22 cellular contexts compared by ENCODE assay signal in the genomic region with DNA sequence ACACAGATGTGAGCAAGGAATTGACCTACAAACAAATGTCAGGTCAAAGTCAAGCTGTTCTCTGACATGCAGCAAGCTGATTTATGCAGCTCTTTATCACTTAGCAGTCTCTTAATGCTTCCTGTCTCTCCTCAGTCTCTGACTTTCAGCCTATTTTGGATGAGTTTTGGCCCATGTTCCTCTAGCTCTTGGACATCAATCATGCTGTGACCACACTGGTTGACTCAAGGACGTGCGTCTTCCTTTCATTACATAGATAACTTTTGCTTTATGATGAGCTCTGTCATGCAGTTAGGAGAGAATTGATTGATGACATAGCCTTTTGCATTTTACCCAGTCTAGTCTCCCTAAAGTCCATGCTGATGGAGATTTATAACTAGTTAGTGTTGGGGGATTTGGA. TPM values are rescaled to one million over a fixed set of nuclear protein-coding genes. Genes with fewer than 3 reads are reported as not detected.
DNase-seq lines count a peak whose midpoint lies in the region; ATAC-seq, FAIRE-seq and TF ChIP-seq lines count a peak whose summit lies in the region.
"Had no signal": no experiment of that assay in that cellular context is flagged by ENCODE, and none has a peak within 500 bp of the region (broad histone marks: within the 10 kb centered on the region; RNA-seq: fewer than 3 reads in every experiment).

No MANE protein-coding gene starts in this region.

- TF ChIP-seq POLR2A in H54 (IDR thresholded peaks at IDR 0.05; ENCODE audit: low read depth, low read length) (no peak), ovary (IDR thresholded peaks at IDR 0.05) (no peak)

- no peaks in the 10 kb centered on the region for H3K27me3 ChIP-seq in DOHH2 (ENCODE audit: control insufficient read depth, low read length)
- no peaks in the 10 kb centered on the region for H3K27me3 ChIP-seq in ovary
- H3K27me3 ChIP-seq: body of pancreas, hepatocyte, pancreas, tibial nerve had no signal

- peaks cover 11% of the 10 kb centered on the region for H3K79me2 ChIP-seq in DOHH2 (ENCODE audit: control insufficient read depth, low read length)
- H3K79me2 ChIP-seq: hepatocyte had no signal

- TF ChIP-seq CTCF in DOHH2 (IDR thresholded peaks at IDR 0.05; ENCODE audit: low read depth, low read length, poor library complexity, severe bottlenecking), result no peak
- no peak for TF ChIP-seq CTCF in fibroblast of villous mesenchyme (IDR thresholded peaks at IDR 0.05; ENCODE audit: insufficient read depth, low read depth, low read length)
- TF ChIP-seq CTCF in osteocyte (IDR thresholded peaks at IDR 0.05), result no peak
- TF ChIP-seq CTCF in ovary (IDR thresholded peaks at IDR 0.05), result no peak

- H3K4me1 ChIP-seq in DOHH2 (ENCODE audit: control insufficient read depth, low read length) (peaks cover 69% of the 10 kb centered on the region), ovary (ENCODE audit: insufficient read depth) (no peaks in the 10 kb centered on the region)
- H3K4me1 ChIP-seq: body of pancreas, pancreas, tibial nerve had no signal

- peak overlapping the region; percentile 97 for H3K27ac ChIP-seq in DOHH2 (ENCODE audit: low read depth, low read length)
- no peak overlapping the region for H3K27ac ChIP-seq in ovary
- H3K27ac ChIP-seq: body of pancreas, hepatocyte, pancreas, tibial nerve had no signal

- H3K9me3 ChIP-seq in DOHH2 (ENCODE audit: control insufficient read depth, insufficient read depth, low read length), result no peaks in the 10 kb centered on the region
- H3K9me3 ChIP-seq in ovary, result no peaks in the 10 kb centered on the region
- H3K9me3 ChIP-seq: body of pancreas, mucosa of descending colon, pancreas, tibial nerve had no signal

- H3F3A ChIP-seq in DOHH2 (ENCODE audit: control insufficient read depth, insufficient read depth), result peaks cover 46% of the 10 kb centered on the region

- H3K4me1 Mint-ChIP-seq in osteocyte (ENCODE audit: unreplicated experiment), result peaks cover 15% of the 10 kb centered on the region

- no peak for TF ChIP-seq EP300 in ovary (IDR thresholded peaks at IDR 0.05)

- H3K36me3 Mint-ChIP-seq in osteocyte (ENCODE audit: unreplicated experiment), result no peaks in the 10 kb centered on the region

- H3K36me3 ChIP-seq in DOHH2 (ENCODE audit: control insufficient read depth, low read length) (peaks cover 4% of the 10 kb centered on the region), ovary (no peaks in the 10 kb centered on the region)
- H3K36me3 ChIP-seq: pancreas, tibial nerve had no signal

- no peaks in the 10 kb centered on the region for H4K20me1 ChIP-seq in DOHH2 (ENCODE audit: control insufficient read depth, insufficient read depth, low read depth, low read length)

- H3K4me3 Mint-ChIP-seq in osteocyte (ENCODE audit: unreplicated experiment), result no peak overlapping the region
- H3K4me3 Mint-ChIP-seq: H9 had no signal

- WGBS in ovary, 3 donors, result 44 to 59% (median 56%) methylated on average over 2 of the region's 2 CpGs

- H3K4me2 ChIP-seq in DOHH2 (ENCODE audit: low read length), result peak overlapping the region; percentile 96
- H3K4me2 ChIP-seq: hepatocyte had no signal

- no peaks in the 10 kb centered on the region for H3K9me2 ChIP-seq in DOHH2 (replicated peaks; ENCODE audit: control insufficient read depth, low read length)

- H3K9me3 Mint-ChIP-seq in osteocyte (ENCODE audit: unreplicated experiment), result no peaks in the 10 kb centered on the region
- H3K9me3 Mint-ChIP-seq: H9 had no signal

- FAIRE-seq in H54 (lab: Jason Lieb, UNC), result peak; percentile 78
- FAIRE-seq: pancreas had no signal

- peak; percentile 54 for ATAC-seq in SK-N-SH treated with all-trans-retinoic acid at 6 μM for 48 hours
- ATAC-seq: body of pancreas, mucosa of descending colon, pancreas had no signal

- no peaks in the 10 kb centered on the region for H3K27me3 Mint-ChIP-seq in osteocyte (ENCODE audit: unreplicated experiment)

- intact Hi-C loops in ovary (cut with DNase I), result no loop called here

- H3K4me3 ChIP-seq in DOHH2 (ENCODE audit: low read length) (peak overlapping the region; percentile 3), fibroblast of villous mesenchyme (ENCODE audit: low read depth, low read length) (no peak overlapping the region), ovary (no peak overlapping the region)
- H3K4me3 ChIP-seq: body of pancreas, hepatocyte, mucosa of descending colon, pancreas, skin epidermis, tibial nerve had no signal

- DNase-seq in H54 (ENCODE audit: insufficient read length, low spot score) (no peak), fibroblast of villous mesenchyme (ENCODE audit: low read depth) (peak; percentile 34), osteocyte (ENCODE audit: extremely low spot score, unreplicated experiment) (no peak), ovary (no peak), T-helper 9 cell (no peak), AG20443 (ENCODE audit: low spot score) (no peak)
- DNase-seq: activated CD4-positive, CD25-positive, alpha-beta regulatory T cell; activated naive CD4-positive, alpha-beta T cell; body of pancreas; dermis blood vessel endothelial cell; EL; H9; kidney glomerular epithelial cell; mucosa of descending colon; NCI-H1092 treated with DMSO at 0.1 percent for 48 hours; NCI-H2171; pancreas had no signal

- H3K27ac Mint-ChIP-seq in osteocyte (ENCODE audit: unreplicated experiment), result no peak overlapping the region
- H3K27ac Mint-ChIP-seq: H9 had no signal

TF ChIP-seq in SK-N-SH treated with all-trans-retinoic acid at 6 μM for 48 hours, 23 proteins besides CTCF, POLR2A, EP300 and RAD21:
- TF ChIP-seq, protein P1, sequence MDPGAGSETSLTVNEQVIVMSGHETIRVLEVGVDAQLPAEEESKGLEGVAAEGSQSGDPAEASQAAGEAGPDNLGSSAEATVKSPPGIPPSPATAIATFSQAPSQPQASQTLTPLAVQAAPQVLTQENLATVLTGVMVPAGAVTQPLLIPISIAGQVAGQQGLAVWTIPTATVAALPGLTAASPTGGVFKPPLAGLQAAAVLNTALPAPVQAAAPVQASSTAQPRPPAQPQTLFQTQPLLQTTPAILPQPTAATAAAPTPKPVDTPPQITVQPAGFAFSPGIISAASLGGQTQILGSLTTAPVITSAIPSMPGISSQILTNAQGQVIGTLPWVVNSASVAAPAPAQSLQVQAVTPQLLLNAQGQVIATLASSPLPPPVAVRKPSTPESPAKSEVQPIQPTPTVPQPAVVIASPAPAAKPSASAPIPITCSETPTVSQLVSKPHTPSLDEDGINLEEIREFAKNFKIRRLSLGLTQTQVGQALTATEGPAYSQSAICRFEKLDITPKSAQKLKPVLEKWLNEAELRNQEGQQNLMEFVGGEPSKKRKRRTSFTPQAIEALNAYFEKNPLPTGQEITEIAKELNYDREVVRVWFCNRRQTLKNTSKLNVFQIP (CRISPR knock-in tag; IDR thresholded peaks at IDR 0.05; ENCODE audit: borderline replicate concordance, low read depth), result peak; percentile 65; the same call in 1 of the 2 replicates
- TF ChIP-seq TOX (CRISPR knock-in tag; IDR thresholded peaks at IDR 0.05; ENCODE audit: borderline replicate concordance) (peak; percentile 85; the same call in 1 of the 2 replicates), SNAI2 (CRISPR knock-in tag; IDR thresholded peaks at IDR 0.05) (no peak), ISL1 (CRISPR knock-in tag; IDR thresholded peaks at IDR 0.05) (peak; percentile 97), ZC3H10 (CRISPR knock-in tag; IDR thresholded peaks at IDR 0.05) (peak; percentile 62; the same call in 1 of the 2 replicates), TCF4 (CRISPR knock-in tag; IDR thresholded peaks at IDR 0.05; ENCODE audit: borderline replicate concordance) (no peak), ZNF70 (CRISPR knock-in tag; IDR thresholded peaks at IDR 0.05) (no peak)
- TF ChIP-seq, protein P2, sequence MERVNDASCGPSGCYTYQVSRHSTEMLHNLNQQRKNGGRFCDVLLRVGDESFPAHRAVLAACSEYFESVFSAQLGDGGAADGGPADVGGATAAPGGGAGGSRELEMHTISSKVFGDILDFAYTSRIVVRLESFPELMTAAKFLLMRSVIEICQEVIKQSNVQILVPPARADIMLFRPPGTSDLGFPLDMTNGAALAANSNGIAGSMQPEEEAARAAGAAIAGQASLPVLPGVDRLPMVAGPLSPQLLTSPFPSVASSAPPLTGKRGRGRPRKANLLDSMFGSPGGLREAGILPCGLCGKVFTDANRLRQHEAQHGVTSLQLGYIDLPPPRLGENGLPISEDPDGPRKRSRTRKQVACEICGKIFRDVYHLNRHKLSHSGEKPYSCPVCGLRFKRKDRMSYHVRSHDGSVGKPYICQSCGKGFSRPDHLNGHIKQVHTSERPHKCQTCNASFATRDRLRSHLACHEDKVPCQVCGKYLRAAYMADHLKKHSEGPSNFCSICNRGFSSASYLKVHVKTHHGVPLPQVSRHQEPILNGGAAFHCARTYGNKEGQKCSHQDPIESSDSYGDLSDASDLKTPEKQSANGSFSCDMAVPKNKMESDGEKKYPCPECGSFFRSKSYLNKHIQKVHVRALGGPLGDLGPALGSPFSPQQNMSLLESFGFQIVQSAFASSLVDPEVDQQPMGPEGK (CRISPR knock-in tag; IDR thresholded peaks at IDR 0.05; ENCODE audit: borderline replicate concordance), result peak; percentile 78
TF ChIP-seq in SK-N-SH treated with all-trans-retinoic acid at 6 μM for 48 hours: peak in this region for 5.

RNA-seq across cellular contexts. Expression of a gene that starts 9.4 kb away (rescaled TPM):
- total RNA-seq in fibroblast of villous mesenchyme (47.0 and 48.8 TPM in 2 replicates), osteocyte (66.4 and 73.8 TPM in 2 replicates), ovary (10 to 100 TPM; 55.1 to 73.8 (median 67.6) TPM)
- 10 to 100 TPM; 50.2 to 90.4 TPM for polyA plus RNA-seq in ovary

RNA-seq across cellular contexts. Expression of a gene that starts 45.1 kb away (rescaled TPM):
- total RNA-seq in fibroblast of villous mesenchyme, result 19.6 and 35.4 TPM in 2 replicates
- total RNA-seq in osteocyte, result 39.7 and 45.6 TPM in 2 replicates
- total RNA-seq in ovary, result 10 to 100 TPM; 16.4 to 58.7 (median 41.7) TPM
- polyA plus RNA-seq in ovary, result 10 to 100 TPM; 12.4 to 13.7 TPM
